In the genomic region with DNA sequence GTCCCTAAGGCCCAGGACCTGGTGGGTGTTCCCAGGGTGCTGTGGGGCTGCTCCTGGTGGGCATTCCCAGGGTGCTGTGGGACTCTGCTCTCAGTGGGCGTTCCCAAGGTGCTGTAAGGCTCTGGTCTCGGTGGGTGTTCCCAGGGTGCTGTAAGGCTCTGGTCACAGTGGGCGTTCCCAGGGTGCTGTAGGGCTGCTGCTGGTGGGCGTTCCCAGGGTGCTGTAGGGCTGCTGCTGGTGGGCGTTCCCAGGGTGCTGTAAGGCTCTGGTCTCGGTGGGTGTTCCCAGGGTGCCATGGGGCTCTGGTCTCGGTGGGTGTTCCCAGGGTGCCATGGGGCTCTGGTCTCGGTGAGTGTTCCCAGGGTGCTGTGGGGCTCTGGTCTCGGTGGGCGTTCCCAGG, we compare ENCODE assay signal across 13 cellular contexts. TPM values are rescaled to one million over a fixed set of nuclear protein-coding genes. Genes with fewer than 3 reads are reported as not detected.
"Had no signal": no experiment of that assay in that cellular context is flagged by ENCODE, and none has a peak within 500 bp of the region (broad histone marks: within the 10 kb centered on the region; RNA-seq: fewer than 3 reads in every experiment).

No MANE protein-coding gene starts in this region.

RNA-seq across cellular contexts. Expression of gene NKX6-2, which starts 57.3 kb away (rescaled TPM):
- total RNA-seq: naive thymus-derived CD8-positive, alpha-beta T cell; natural killer cell treated with Interleukin-12 subunit alpha and Interleukin-12 subunit beta and Interleukin-15 and Interleukin-18, amount 100 ng/mL, for 72 hours; neural crest cell; omental fat pad; ovary; pulmonary artery endothelial cell; right atrium auricular region; smooth muscle cell; subcutaneous adipose tissue; temporal lobe; thyroid gland; upper lobe of right lung; urinary bladder had no signal
- polyA plus RNA-seq: ovary had no signal
